Comparison of ENCODE assay signal across 8 cellular contexts in genomic region chr15:50355612-50355905, GRCh38.
DNase-seq lines count a peak whose midpoint lies in the region; ATAC-seq, FAIRE-seq and TF ChIP-seq lines count a peak whose summit lies in the region.

No MANE protein-coding gene starts in this region.

- H3K9ac ChIP-seq in OCI-LY1 (ENCODE audit: low read length): peak overlapping the region; percentile 97

- TF ChIP-seq CTCF in OCI-LY1 (IDR thresholded peaks at IDR 0.05; ENCODE audit: low read length) (no peak), neutrophil (IDR thresholded peaks at IDR 0.05) (no peak)

- H3K36me3 ChIP-seq in OCI-LY1 (ENCODE audit: insufficient read depth, low read length) (peaks cover 43% of the 10 kb centered on the region), neutrophil (no peaks in the 10 kb centered on the region)

- no peak for FAIRE-seq in HTR-8/SVneo (lab: Jason Lieb, UNC)

- H2AFZ ChIP-seq in OCI-LY1 (ENCODE audit: low read length): no peak overlapping the region

- H3F3A ChIP-seq in OCI-LY1 (ENCODE audit: insufficient read depth, low read length): no peaks in the 10 kb centered on the region

- peaks cover 58% of the 10 kb centered on the region for H3K79me2 ChIP-seq in OCI-LY1 (ENCODE audit: insufficient read depth, low read length)

- H3K4me1 ChIP-seq in OCI-LY1 (ENCODE audit: insufficient read depth, low read length, severe bottlenecking) (peaks cover 46% of the 10 kb centered on the region), neutrophil (ENCODE audit: control insufficient read depth in 1 of 2, insufficient read depth in 1 of 2, low read depth in 1 of 2, low read length in 1 of 2) (peaks cover 39 to 44% of the 10 kb centered on the region in 2 experiments)

- H3K4me3 ChIP-seq in GM08714 (ENCODE audit: low read length): peak overlapping the region; percentile 96
- H3K4me3 ChIP-seq in OCI-LY1 (ENCODE audit: low read depth, low read length, poor library complexity, severe bottlenecking): peak overlapping the region; percentile 88
- peak overlapping the region; percentile 81 to 84 for H3K4me3 ChIP-seq in neutrophil (ENCODE audit: low read depth in 1 of 2, low read length in 1 of 2)

- no peaks in the 10 kb centered on the region for H4K20me1 ChIP-seq in OCI-LY1 (ENCODE audit: insufficient read depth, low read length)

- H3K9me3 ChIP-seq in OCI-LY1 (ENCODE audit: low read length): no peaks in the 10 kb centered on the region
- no peaks in the 10 kb centered on the region for H3K9me3 ChIP-seq in neutrophil

- ATAC-seq in HG03135 (IDR thresholded peaks at IDR 0.05; ENCODE audit: unreplicated experiment): no peak

- H3K4me2 ChIP-seq in OCI-LY1 (ENCODE audit: low read length): peak overlapping the region; percentile 92

- no peak for DNase-seq in epithelial cell of prostate (ENCODE audit: low read depth, low spot score)
- no peak for DNase-seq in midbrain (lab: John Stamatoyannopoulos, UW)
- DNase-seq in NCI-H524 (lab: John Stamatoyannopoulos, UW): no peak
- no peak for DNase-seq in HTR-8/SVneo (ENCODE audit: insufficient read length, low spot score)

- no peaks in the 10 kb centered on the region for H3K27me3 ChIP-seq in OCI-LY1 (ENCODE audit: insufficient read depth, low read length)
- no peaks in the 10 kb centered on the region for H3K27me3 ChIP-seq in neutrophil

- H3K27ac ChIP-seq in OCI-LY1 (ENCODE audit: low read depth, low read length, poor library complexity, severe bottlenecking): peak overlapping the region; percentile 88
- H3K27ac ChIP-seq in epithelial cell of prostate: peak overlapping the region; percentile 99
- H3K27ac ChIP-seq in neutrophil: peak overlapping the region; percentile 100

- H3K9me2 ChIP-seq in OCI-LY1 (ENCODE audit: low read depth, low read length): no peaks in the 10 kb centered on the region
